ENCODE assay signal across 7 cellular contexts in the genomic region with DNA sequence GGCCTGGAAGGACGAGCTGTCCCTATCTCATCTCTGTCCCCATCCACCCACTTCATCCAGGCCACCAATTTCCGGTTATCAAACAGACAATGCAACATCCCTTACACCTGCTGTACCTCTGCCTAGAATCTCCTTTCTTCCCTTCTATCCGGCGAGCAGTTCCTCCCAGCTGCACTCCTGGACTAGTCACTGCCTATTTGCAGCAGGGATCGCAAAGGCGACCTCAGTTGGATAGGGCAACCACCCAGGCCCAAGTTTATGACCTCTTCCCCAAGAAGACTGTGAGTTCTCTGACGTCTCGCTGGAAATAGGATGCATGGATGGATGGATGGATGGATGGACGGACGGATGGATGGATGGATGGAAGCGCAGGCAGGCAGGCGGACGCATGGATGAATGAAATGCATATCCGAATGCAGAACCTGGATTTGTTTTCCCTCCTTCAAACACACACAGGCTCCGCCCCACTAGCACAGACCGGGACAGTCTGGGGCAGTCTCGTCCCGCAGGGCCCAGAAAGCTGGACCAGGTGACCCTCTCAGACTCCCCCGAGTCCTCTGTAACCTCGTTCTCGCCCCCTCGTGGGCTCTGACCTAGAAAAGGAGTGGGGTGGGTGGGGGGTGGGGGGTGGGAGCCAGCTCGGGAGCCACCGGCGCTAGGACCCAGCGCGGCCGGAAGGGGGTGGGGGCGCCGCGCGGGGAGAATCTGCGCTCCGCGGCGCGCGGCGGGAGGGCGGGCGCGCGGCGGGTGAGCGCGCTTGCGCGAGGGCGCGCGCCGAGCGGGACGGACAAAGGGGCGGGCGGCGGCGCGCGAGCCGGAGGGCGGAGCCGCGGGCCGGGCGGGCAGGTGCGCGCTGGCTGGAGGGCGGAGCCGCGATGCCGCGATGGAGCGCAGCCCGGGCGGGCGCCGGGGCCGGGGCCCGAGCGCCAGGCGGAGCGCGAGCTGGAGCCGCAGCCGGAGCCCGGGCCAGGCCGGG. TPM values are rescaled to one million over a fixed set of nuclear protein-coding genes. Genes with fewer than 3 reads are reported as not detected.
DNase-seq lines count a peak whose midpoint lies in the region; ATAC-seq, FAIRE-seq and TF ChIP-seq lines count a peak whose summit lies in the region.

A gene (plus strand): TSS at position 875 of the 976 bp plus-strand sequence. CDS start 24,867 bp downstream, outside the sequence.

- peak within 1 kb of the TSS; percentile 76 for H3K27ac Mint-ChIP-seq in activated B cell treated with CpG ODN at 0.5 μM for 24 hours

- TF ChIP-seq CTCF in activated B cell treated with CpG ODN at 0.5 μM for 24 hours (IDR thresholded peaks at IDR 0.05) (no peak), cardiac fibroblast (IDR thresholded peaks at IDR 0.05; ENCODE audit: low read depth, low read length) (no peak), kidney (IDR thresholded peaks at IDR 0.05; ENCODE audit: borderline replicate concordance, extremely low read depth, insufficient read depth) (no peak)

- H3K27me3 Mint-ChIP-seq in activated B cell treated with CpG ODN at 0.5 μM for 24 hours = peaks cover 11% of the 10 kb centered on the region

- no peak within 1 kb of the TSS for H3K27ac ChIP-seq in kidney (ENCODE audit: low read depth in 2 of 2, low read length in 2 of 2)

- H3K4me1 ChIP-seq in kidney (ENCODE audit: control insufficient read depth in 1 of 2, insufficient read depth in 1 of 2, low read depth in 1 of 2, low read length in 2 of 2) = peaks cover 0 to 4% of the 10 kb centered on the region in 2 donors

- CTCF ChIA-PET in activated B cell treated with CpG ODN at 0.5 μM for 24 hours (lab: Charles Lee) = interaction anchor here (1.6 kb wide), 1 partner anchor 29 kb away, joined by 5 read pairs; no protein-coding TSS in a partner anchor

- H3K36me3 Mint-ChIP-seq in activated B cell treated with CpG ODN at 0.5 μM for 24 hours (ENCODE audit: low read depth) = no peaks in the 10 kb centered on the region

- peak within 1 kb of the TSS; percentile 49 for H3K4me3 ChIP-seq in cardiac fibroblast (replicated peaks in 1 of 2; ENCODE audit: low read depth in 2 of 2, low read length in 2 of 2)
- H3K4me3 ChIP-seq in kidney (ENCODE audit: low read length in 2 of 2) = peak within 1 kb of the TSS; percentile 60 to 61

- intact Hi-C loops in activated B cell treated with CpG ODN at 0.5 μM for 24 hours (cut with micrococcal nuclease) (loop anchor here (2.0 kb wide), 1 partner anchor 15 kb away; no protein-coding TSS in a partner anchor), kidney (cut with DNase I) (no loop called here)

- H3K36me3 ChIP-seq in kidney (ENCODE audit: control insufficient read depth in 1 of 2, insufficient read depth in 2 of 2, low read length in 2 of 2) = no peaks in the 10 kb centered on the region

- H3K4me1 Mint-ChIP-seq in activated B cell treated with CpG ODN at 0.5 μM for 24 hours = peaks cover 12% of the 10 kb centered on the region

- ATAC-seq in GM18861 (IDR thresholded peaks at IDR 0.05; ENCODE audit: unreplicated experiment) (peak; percentile 90), HG03097 (IDR thresholded peaks at IDR 0.05; ENCODE audit: low FRiP score, unreplicated experiment) (peak; percentile 73), activated B cell treated with CpG ODN at 0.5 μM for 24 hours (ENCODE audit: low read depth) (peak; percentile 97)

- H3K9me3 Mint-ChIP-seq in activated B cell treated with CpG ODN at 0.5 μM for 24 hours = no peaks in the 10 kb centered on the region

- DNase-seq in NCI-H2196 treated with DMSO at 0.1 percent for 48 hours (lab: John Stamatoyannopoulos, UW; ENCODE audit: unreplicated experiment) (peak; percentile 79), activated B cell treated with CpG ODN at 0.5 μM for 24 hours (peak; percentile 87), cardiac fibroblast (ENCODE audit: low read depth in 2 of 2) (peak; percentile 36 to 45), kidney (peak; percentile 89)
- peak; percentile 87 for DNase-seq in stimulated activated CD4-positive, alpha-beta T cell treated with anti-CD3 and anti-CD28 coated beads, Interleukin-15, amount 100 ng/mL, for 24 hours

- H3K4me3 Mint-ChIP-seq in activated B cell treated with CpG ODN at 0.5 μM for 24 hours = peak within 1 kb of the TSS; percentile 82

- no peak for FAIRE-seq in kidney (lab: Jason Lieb, UNC)

- H3K9me3 ChIP-seq in kidney (ENCODE audit: control insufficient read depth in 1 of 2, low read length in 2 of 2) = no peaks in the 10 kb centered on the region

- POLR2A ChIA-PET in activated B cell treated with CpG ODN at 0.5 μM for 24 hours (lab: Charles Lee) = interaction anchor here (0.7 to 1.5 kb wide), 4 partner anchors 14 to 996 kb away, joined by 3 to 6 read pairs (median 4); no protein-coding TSS in a partner anchor

- H3K9ac ChIP-seq in kidney (ENCODE audit: low read length in 2 of 2) = peak within 1 kb of the TSS; percentile 55 to 61

RNA-seq across cellular contexts. Expression of the gene that starts here (rescaled TPM):
- 0.39 and 0.58 TPM in 2 replicates for total RNA-seq in activated B cell treated with CpG ODN at 0.5 μM for 24 hours
- 2.5 TPM for total RNA-seq in kidney
- 1.4 TPM for polyA plus RNA-seq in kidney (ENCODE audit: insufficient read depth, low read depth, low replicate concordance)

Comparison
In these comparisons a context has a peak if more than half of its experiments do, and no peak if none do; other contexts are left out.
1. Peak in DNase-seq and ATAC-seq in activated B cell treated with CpG ODN at 0.5 μM for 24 hours; RNA of the gene not detected or under 1 TPM.